In genomic region chr12:128557231-128557630, GRCh38 we compare ENCODE assay signal across 25 cellular contexts.
"Had no signal": no experiment of that assay in that cellular context is flagged by ENCODE, and none has a peak within 500 bp of the region (broad histone marks: within the 10 kb centered on the region; RNA-seq: fewer than 3 reads in every experiment).

No MANE protein-coding gene starts in this region.

- H3K4me3 ChIP-seq: colonic mucosa, esophagus squamous epithelium, gastrocnemius medialis, heart left ventricle, hepatocyte, left lung, lower lobe of right lung, mucosa of descending colon had no signal

- DNase-seq: colonic mucosa; cortex of kidney; effector CD8-positive, alpha-beta T cell; effector memory CD8-positive, alpha-beta T cell; endodermal cell; erythroblast; esophagus squamous epithelium; foreskin fibroblast; foreskin melanocyte; gastrocnemius medialis; heart left ventricle; hypothalamus; immature natural killer cell; islet precursor cell; kidney; kidney glomerular epithelial cell; left colon; left lung; left ventricle myocardium superior; lower lobe of right lung; mesenchymal stem cell; mucosa of descending colon; naive B cell had no signal

- H3K27ac ChIP-seq: colonic mucosa, epithelial cell of prostate, esophagus squamous epithelium, gastrocnemius medialis, heart left ventricle, hepatocyte, left lung, lower lobe of right lung had no signal

- H3K27me3 ChIP-seq: colonic mucosa, esophagus squamous epithelium, gastrocnemius medialis, hepatocyte, left lung had no signal

- H3K4me1 ChIP-seq: colonic mucosa, esophagus squamous epithelium, gastrocnemius medialis, heart left ventricle, left lung, lower lobe of right lung had no signal

- H3K9me3 ChIP-seq: colonic mucosa, gastrocnemius medialis, lower lobe of right lung had no signal

- H3K36me3 ChIP-seq: colonic mucosa, esophagus squamous epithelium, gastrocnemius medialis, heart left ventricle, left lung, lower lobe of right lung had no signal
